ENCODE assay signal across 1 cellular context in genomic region chr1:229625893-229626831, GRCh38.
TF ChIP-seq lines count a peak whose summit lies in the region.

TAF5L (minus strand) TSS chr1:229626122; CDS start chr1:229614482, 11,640 bp downstream.
URB2 (plus strand) TSS chr1:229626247; CDS start chr1:229627634, 1,387 bp downstream.

TF ChIP-seq in HepG2, 621 proteins besides CTCF, POLR2A, EP300 and RAD21 (continued from another document and continues in another):
- TF ChIP-seq GMEB1 (CRISPR knock-in tag; IDR thresholded peaks at IDR 0.05; ENCODE audit: borderline replicate concordance) (peak; percentile 98), GLMP (CRISPR knock-in tag; IDR thresholded peaks at IDR 0.05; ENCODE audit: borderline replicate concordance) (no peak), ZNF747 (CRISPR knock-in tag; IDR thresholded peaks at IDR 0.05; ENCODE audit: borderline replicate concordance) (peak; percentile 33; the same call in 1 of the 2 replicates), HOXA5 (CRISPR knock-in tag; IDR thresholded peaks at IDR 0.05) (peak; percentile 82), PAWR (CRISPR knock-in tag; IDR thresholded peaks at IDR 0.05; ENCODE audit: borderline replicate concordance) (no peak), ZNF354B (CRISPR knock-in tag; IDR thresholded peaks at IDR 0.05) (no peak), ZNF441 (CRISPR knock-in tag; IDR thresholded peaks at IDR 0.05; ENCODE audit: borderline replicate concordance) (0 out of 2 replicates have a peak, but pooled peaks have one; percentile 45), PPARG (CRISPR knock-in tag; conservative IDR thresholded peaks at IDR 0.05) (0 out of 2 replicates have a peak, but pooled peaks have one; percentile 41), ZNF142 (CRISPR knock-in tag; IDR thresholded peaks at IDR 0.05) (no peak), CREBL2 (CRISPR knock-in tag; IDR thresholded peaks at IDR 0.05; ENCODE audit: borderline replicate concordance) (peak; percentile 63; the same call in 1 of the 2 replicates), ZNF788 (CRISPR knock-in tag; IDR thresholded peaks at IDR 0.05; ENCODE audit: borderline replicate concordance) (no peak), HNF4A (CRISPR knock-in tag; IDR thresholded peaks at IDR 0.05) (no peak), HDAC6 (IDR thresholded peaks at IDR 0.05; ENCODE audit: low read depth, low read length) (no peak), ZFY (CRISPR knock-in tag; IDR thresholded peaks at IDR 0.05) (peak; percentile 91), RNF219 (CRISPR knock-in tag; IDR thresholded peaks at IDR 0.05) (no peak), ZMYM3 (CRISPR knock-in tag; IDR thresholded peaks at IDR 0.05) (no peak), HCFC1 (IDR thresholded peaks at IDR 0.05; ENCODE audit: low read depth, low read length) (peak; percentile 66), SP140L (CRISPR knock-in tag; IDR thresholded peaks at IDR 0.05; ENCODE audit: borderline replicate concordance) (no peak), TIGD3 (CRISPR knock-in tag; IDR thresholded peaks at IDR 0.05; ENCODE audit: borderline replicate concordance) (no peak), ZNF879 (CRISPR knock-in tag; IDR thresholded peaks at IDR 0.05) (no peak), ZNF772 (CRISPR knock-in tag; IDR thresholded peaks at IDR 0.05) (peak; percentile 20; the same call in 1 of the 2 replicates), TCF7 (IDR thresholded peaks at IDR 0.05; ENCODE audit: low read depth) (no peak), ZNF746 (CRISPR knock-in tag; IDR thresholded peaks at IDR 0.05) (no peak), ZNF775 (CRISPR knock-in tag; IDR thresholded peaks at IDR 0.05; ENCODE audit: borderline replicate concordance) (no peak), ZSCAN22 (CRISPR knock-in tag; IDR thresholded peaks at IDR 0.05) (no peak), ZNF317 (CRISPR knock-in tag; IDR thresholded peaks at IDR 0.05) (0 out of 2 replicates have a peak, but pooled peaks have one; percentile 18), LBX2 (CRISPR knock-in tag; IDR thresholded peaks at IDR 0.05; ENCODE audit: borderline replicate concordance) (no peak), SYNCRIP (IDR thresholded peaks at IDR 0.05; ENCODE audit: insufficient read depth, low read depth, low read length) (no peak), ZNF276 (CRISPR knock-in tag; IDR thresholded peaks at IDR 0.05; ENCODE audit: low read depth) (peak; percentile 45; the same call in 1 of the 2 replicates), ATF7-NPFF (CRISPR knock-in tag; IDR thresholded peaks at IDR 0.05; ENCODE audit: low read depth) (peak; percentile 52), HOXA7 (CRISPR knock-in tag; IDR thresholded peaks at IDR 0.05) (no peak), PATZ1 (CRISPR knock-in tag; IDR thresholded peaks at IDR 0.05) (peak; percentile 67), HNF1A (IDR thresholded peaks at IDR 0.05; ENCODE audit: low read depth) (no peak), HNF1A (CRISPR knock-in tag; IDR thresholded peaks at IDR 0.05; ENCODE audit: borderline replicate concordance) (peak; percentile 55; the same call in 1 of the 2 replicates)
